Comparison of ENCODE assay signal across 8 cellular contexts in the genomic region with DNA sequence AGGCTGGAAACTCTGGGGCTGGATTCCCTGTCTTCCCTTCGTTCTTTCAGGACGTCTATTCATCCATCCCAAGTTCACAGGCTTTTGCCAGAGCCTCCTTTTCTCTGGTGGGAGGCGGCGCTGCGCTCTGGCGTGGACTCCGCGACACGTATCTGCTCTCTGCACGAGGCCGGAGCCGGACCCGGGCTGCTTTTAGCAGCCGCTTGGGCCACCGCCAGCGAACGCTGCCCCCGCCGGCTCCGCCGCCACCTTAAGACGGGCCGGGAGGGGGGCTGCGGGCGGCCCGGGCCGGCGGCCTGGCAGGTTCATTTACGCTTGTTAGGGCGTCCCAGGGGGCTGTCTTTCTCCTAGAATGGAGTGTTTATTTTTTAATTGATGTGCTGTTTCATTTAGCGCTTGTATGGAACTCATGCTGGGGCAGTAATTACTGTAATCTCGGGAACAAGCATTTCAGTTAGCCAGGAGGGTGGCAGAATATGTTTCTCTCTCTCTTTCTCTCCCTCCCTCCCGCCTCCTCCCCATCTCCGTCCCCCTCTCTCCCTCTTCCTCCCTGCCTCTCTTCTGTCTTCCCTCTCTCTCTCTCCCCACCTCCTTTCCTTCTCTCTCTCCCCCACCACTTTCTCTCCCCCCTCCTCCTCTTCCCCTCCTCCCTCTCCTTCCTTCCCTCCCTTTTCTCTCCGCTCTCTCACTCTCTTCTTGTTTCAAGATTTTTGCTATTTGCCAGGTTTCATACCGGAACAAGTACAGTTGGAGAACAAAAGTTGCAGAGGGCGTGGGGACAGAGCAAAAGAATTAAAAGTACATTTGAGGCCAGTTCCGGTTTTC. TPM values are rescaled to one million over a fixed set of nuclear protein-coding genes. Genes with fewer than 3 reads are reported as not detected.
DNase-seq lines count a peak whose midpoint lies in the region; ATAC-seq and TF ChIP-seq lines count a peak whose summit lies in the region.

No MANE protein-coding gene starts in this region.

- no peak for ATAC-seq in GM21786 (IDR thresholded peaks at IDR 0.05; ENCODE audit: unreplicated experiment)

- H3K27me3 ChIP-seq in sigmoid colon, result no peaks in the 10 kb centered on the region

- peak overlapping the region; percentile 89 to 98 (median 92) for H3K27ac ChIP-seq in sigmoid colon

- peaks cover 0 to 35% (median 26%) of the 10 kb centered on the region in 4 donors for H3K4me1 ChIP-seq in sigmoid colon

- no peak for TF ChIP-seq POLR2A in sigmoid colon (IDR thresholded peaks at IDR 0.05)

- no peak for TF ChIP-seq EP300 in sigmoid colon (IDR thresholded peaks at IDR 0.05)

- DNase-seq in activated gamma-delta T cell (lab: John Stamatoyannopoulos, UW), result peak; percentile 14
- DNase-seq in activated gamma-delta T cell treated with Interleukin-2 at 50 U/mL for 16 hours, result no peak
- peak; percentile 48 for DNase-seq in RKO (ENCODE audit: low spot score)
- peak; percentile 66 to 76 for DNase-seq in cardiac fibroblast (ENCODE audit: low read depth in 2 of 2)
- peak; percentile 36 for DNase-seq in inferior parietal cortex (ENCODE audit: extremely low spot score)
- DNase-seq in sigmoid colon, result peak; percentile 92
- DNase-seq in NCI-H526 treated with DMSO at 0.1 percent for 48 hours (lab: John Stamatoyannopoulos, UW), result no peak

- WGBS in sigmoid colon, 2 donors, result 1% methylated on average over 38 of the region's 38 CpGs

- no peak for TF ChIP-seq CTCF in cardiac fibroblast (IDR thresholded peaks at IDR 0.05; ENCODE audit: low read depth, low read length)
- no peak for TF ChIP-seq CTCF in sigmoid colon (IDR thresholded peaks at IDR 0.05)

- intact Hi-C loops in sigmoid colon (cut with DNase I), result loop anchor here (2.0 to 10.0 kb wide), 4 partner anchors 83 to 611 kb away; no protein-coding TSS in a partner anchor

- H3K9me3 ChIP-seq in sigmoid colon, result no peaks in the 10 kb centered on the region

- H3K36me3 ChIP-seq in sigmoid colon, result no peaks in the 10 kb centered on the region

- peak overlapping the region; percentile 67 to 73 for H3K4me3 ChIP-seq in cardiac fibroblast (replicated peaks in 1 of 2; ENCODE audit: low read depth in 2 of 2, low read length in 2 of 2)
- peak overlapping the region; percentile 66 to 97 (median 78) for H3K4me3 ChIP-seq in sigmoid colon

RNA-seq across cellular contexts. Expression of gene FZD8, which starts 1.3 kb away (rescaled TPM):
- total RNA-seq in sigmoid colon, result 10 to 100 TPM in 3 of 4 donors, 1 to 10 TPM in 1; 6.6 to 15.8 (median 11.7) TPM
- polyA plus RNA-seq in sigmoid colon, result 1 to 10 TPM in 2 of 3 donors, under 1 TPM in 1; 0.92 to 5.0 (median 1.2) TPM

RNA-seq across cellular contexts. Expression of gene GJD4, which starts 38.2 kb away (rescaled TPM):
- not detected for total RNA-seq in sigmoid colon
- polyA plus RNA-seq in sigmoid colon, result not detected

Comparison
In these comparisons a context has a peak if more than half of its experiments do, and no peak if none do; other contexts are left out.
1. DNase-seq: peak in activated gamma-delta T cell (single experiment), RKO (single experiment), cardiac fibroblast (2 of 2), inferior parietal cortex (single experiment) and sigmoid colon (single experiment); none in activated gamma-delta T cell treated with Interleukin-2 at 50 U/mL for 16 hours (single experiment) and NCI-H526 treated with DMSO at 0.1 percent for 48 hours (single experiment).